In genomic region chr4:15676899-15677298, GRCh38 we compare ENCODE assay signal across 23 cellular contexts. TPM values are rescaled to one million over a fixed set of nuclear protein-coding genes. Genes with fewer than 3 reads are reported as not detected.
A peak's percentile ranks its signal among the peaks of the same experiment; 100 is the strongest.
DNase-seq lines count a peak whose midpoint lies in the region; ATAC-seq, FAIRE-seq and TF ChIP-seq lines count a peak whose summit lies in the region.
"Had no signal": no experiment of that assay in that cellular context is flagged by ENCODE, and none has a peak within 500 bp of the region (broad histone marks: within the 10 kb centered on the region; RNA-seq: fewer than 3 reads in every experiment).

No MANE protein-coding gene starts in this region.

- H4K20me1 ChIP-seq in OCI-LY1 (ENCODE audit: insufficient read depth, low read length) = no peaks in the 10 kb centered on the region

- no peak overlapping the region for H3K9ac ChIP-seq in OCI-LY1 (ENCODE audit: low read length)

- WGBS in A549 (ENCODE audit: missing lambda C conversion rate) = 78% methylated on average over 6 of the region's 6 CpGs

- no peak for TF ChIP-seq CTCF in A549 (IDR thresholded peaks at IDR 0.05)
- no peak for TF ChIP-seq CTCF in OCI-LY1 (IDR thresholded peaks at IDR 0.05; ENCODE audit: low read length)
- TF ChIP-seq CTCF in epithelial cell of proximal tubule (conservative IDR thresholded peaks at IDR 0.05; ENCODE audit: low read depth, low read length) = no peak

- no peak overlapping the region for H3K4me3 ChIP-seq in A549
- H3K4me3 ChIP-seq in OCI-LY1 (ENCODE audit: low read depth, low read length, poor library complexity, severe bottlenecking) = no peak overlapping the region
- H3K4me3 ChIP-seq in epithelial cell of proximal tubule (ENCODE audit: low read depth, low read length) = peak overlapping the region; percentile 4
- H3K4me3 ChIP-seq: left ventricle myocardium inferior had no signal

- H3K4me2 ChIP-seq in A549 = peak overlapping the region; percentile 82
- H3K4me2 ChIP-seq in OCI-LY1 (ENCODE audit: low read length) = 0 out of 2 replicates have a peak overlapping the region, but pooled peaks have one; percentile 4

- H3K79me2 ChIP-seq in OCI-LY1 (ENCODE audit: insufficient read depth, low read length) = peaks cover 39% of the 10 kb centered on the region

- H3K27ac ChIP-seq in A549 (peak overlapping the region; percentile 80 to 83), OCI-LY1 (ENCODE audit: low read depth, low read length, poor library complexity, severe bottlenecking) (no peak overlapping the region)
- H3K27ac ChIP-seq: left ventricle myocardium inferior had no signal

- H3K9me3 ChIP-seq in A549 (no peaks in the 10 kb centered on the region), OCI-LY1 (ENCODE audit: low read length) (no peaks in the 10 kb centered on the region)
- H3K9me3 ChIP-seq: BE2C, left ventricle myocardium inferior had no signal

- no peak for TF ChIP-seq POLR2A in A549 (IDR thresholded peaks at IDR 0.05; ENCODE audit: low read length)

- ATAC-seq in A549 (no peak), GM18511 (IDR thresholded peaks at IDR 0.05; ENCODE audit: unreplicated experiment) (no peak)
- ATAC-seq: activated naive CD4-positive, alpha-beta T cell treated with anti-CD3 and anti-CD28 coated beads, Interleukin-2, amount 50 U/mL, for 72 hours; activated T-helper 17 cell treated with anti-CD3 and anti-CD28 coated beads, Interleukin-2, amount 50 U/mL, for 72 hours; sciatic nerve; WTC11 had no signal

- no peak for DNase-seq in A549 (ENCODE audit: low read depth in 1 of 2, low spot score in 1 of 2)
- no peak for DNase-seq in epithelial cell of proximal tubule (ENCODE audit: low read depth)
- no peak for DNase-seq in GM19238 (ENCODE audit: insufficient read length, low spot score)
- DNase-seq in NCI-H146 (lab: John Stamatoyannopoulos, UW) = no peak
- DNase-seq: 8988T; aorta; BE2C; immature natural killer cell; KBM-7; left ventricle myocardium inferior; NCI-H1694; NCI-H526 treated with DMSO at 0.1 percent for 48 hours; nephron progenitor cell; stimulated activated CD8-positive, alpha-beta memory T cell treated with anti-CD3 and anti-CD28 coated beads, Interleukin-4, amount 100 ng/mL, for 48 hours; T-helper 9 cell; trophoblast cell had no signal

- POLR2A ChIA-PET in A549 (lab: Yijun Ruan, JAX) = no interaction called here

- no peaks in the 10 kb centered on the region for H3K27me3 ChIP-seq in OCI-LY1 (ENCODE audit: insufficient read depth, low read length)
- H3K27me3 ChIP-seq: BE2C had no signal

- H3K4me1 ChIP-seq in A549 (peaks cover 41% of the 10 kb centered on the region), OCI-LY1 (ENCODE audit: insufficient read depth, low read length, severe bottlenecking) (peaks cover 38% of the 10 kb centered on the region)
- H3K4me1 ChIP-seq: BE2C had no signal

- no peak for FAIRE-seq in A549 (lab: Jason Lieb, UNC)
- FAIRE-seq: H1 had no signal

- no peaks in the 10 kb centered on the region for H3F3A ChIP-seq in OCI-LY1 (ENCODE audit: insufficient read depth, low read length)

- no peaks in the 10 kb centered on the region for H3K9me2 ChIP-seq in OCI-LY1 (ENCODE audit: low read depth, low read length)

- no peak overlapping the region for H2AFZ ChIP-seq in OCI-LY1 (ENCODE audit: low read length)

- no peaks in the 10 kb centered on the region for H3K36me3 ChIP-seq in OCI-LY1 (ENCODE audit: insufficient read depth, low read length)
- H3K36me3 ChIP-seq: BE2C, left ventricle myocardium inferior had no signal

- TF ChIP-seq RAD21 in A549 (conservative IDR thresholded peaks at IDR 0.05 in 1 of 2, IDR thresholded peaks at IDR 0.05 in 1 of 2) = no peak

- CTCF ChIA-PET in A549 (lab: Yijun Ruan, JAX) = no interaction called here

- no peak for TF ChIP-seq EP300 in A549 (IDR thresholded peaks at IDR 0.05)

TF ChIP-seq in A549, 52 proteins besides CTCF, POLR2A, EP300 and RAD21:
- TF ChIP-seq GATA3 (IDR thresholded peaks at IDR 0.05; ENCODE audit: borderline replicate concordance) (no peak), MAX (IDR thresholded peaks at IDR 0.05) (no peak), CBX8 (IDR thresholded peaks at IDR 0.05) (no peak), KDM1A (IDR thresholded peaks at IDR 0.05; ENCODE audit: low read depth) (no peak), HEYL (CRISPR knock-in tag; IDR thresholded peaks at IDR 0.05) (no peak), ZNF302 (CRISPR knock-in tag; IDR thresholded peaks at IDR 0.05) (no peak), MYC (IDR thresholded peaks at IDR 0.05; ENCODE audit: borderline replicate concordance, low read length) (no peak), FOSL2 (IDR thresholded peaks at IDR 0.05) (no peak), FOSL2 (CRISPR knock-in tag; IDR thresholded peaks at IDR 0.05) (no peak), MAFK (IDR thresholded peaks at IDR 0.05; ENCODE audit: partially characterized antibody) (no peak), BHLHE40 (IDR thresholded peaks at IDR 0.05; ENCODE audit: low read depth, low read length) (no peak), FOXS1 (CRISPR knock-in tag; IDR thresholded peaks at IDR 0.05) (no peak)

RNA-seq across cellular contexts. Expression of gene FAM200B, which starts 4.7 kb away (rescaled TPM):
- polyA plus RNA-seq in A549 (2011; rRNA removed) (32.7 and 40.8 TPM in 2 replicates), A549 (2017; fragmentation: RNase III; extraction: RNeasy Plus Mini Kit Qiagen cat#74134 plus additional on column Dnase treatment) (40.9 to 41.9 TPM (median 41.6 TPM) in 3 replicates)
- 18.8 and 21.4 TPM in 2 replicates for polyA plus RNA-seq in A549 (2012; cell fraction: cytosol; rRNA removed)
- polyA plus RNA-seq in A549 (2012; cell fraction: nucleus; rRNA removed) = 6.7 and 14.4 TPM in 2 replicates
- 4.5 and 4.8 TPM in 2 replicates for polyA minus RNA-seq in A549 (2011; rRNA and poly(A)+ RNA removed)
- total RNA-seq in epithelial cell of proximal tubule = 28.5 and 37.5 TPM in 2 replicates

RNA-seq across cellular contexts. Expression of gene FBXL5, which starts 21.7 kb away (rescaled TPM):
- 33.0 and 45.4 TPM in 2 replicates for polyA plus RNA-seq in A549 (2011; rRNA removed)
- polyA plus RNA-seq in A549 (2012; cell fraction: cytosol; rRNA removed) = 13.0 and 14.3 TPM in 2 replicates
- 6.4 and 10.1 TPM in 2 replicates for polyA plus RNA-seq in A549 (2012; cell fraction: nucleus; rRNA removed)
- 44.2 to 46.7 TPM (median 44.2 TPM) in 3 replicates for polyA plus RNA-seq in A549 (2017; fragmentation: RNase III; extraction: RNeasy Plus Mini Kit Qiagen cat#74134 plus additional on column Dnase treatment)
- 31.1 and 35.3 TPM in 2 replicates for polyA minus RNA-seq in A549 (2011; rRNA and poly(A)+ RNA removed)
- 64.1 and 117 TPM in 2 replicates for total RNA-seq in epithelial cell of proximal tubule

RNA-seq across cellular contexts. Expression of gene BST1, which starts 26.0 kb away (rescaled TPM):
- polyA plus RNA-seq in A549 (2011; rRNA removed) (11.7 and 13.6 TPM in 2 replicates), A549 (2017; fragmentation: RNase III; extraction: RNeasy Plus Mini Kit Qiagen cat#74134 plus additional on column Dnase treatment) (16.0 to 18.3 TPM (median 16.4 TPM) in 3 replicates)
- 9.0 and 11.6 TPM in 2 replicates for polyA plus RNA-seq in A549 (2012; cell fraction: cytosol; rRNA removed)
- 7.1 and 9.3 TPM in 2 replicates for polyA plus RNA-seq in A549 (2012; cell fraction: nucleus; rRNA removed)
- 2.8 and 3.9 TPM in 2 replicates for polyA minus RNA-seq in A549 (2011; rRNA and poly(A)+ RNA removed)
- total RNA-seq in epithelial cell of proximal tubule = 13.0 and 21.7 TPM in 2 replicates
